In genomic region chr1:206608108-206608698, GRCh38 we compare ENCODE assay signal across 8 cellular contexts. TPM values are rescaled to one million over a fixed set of nuclear protein-coding genes. Genes with fewer than 3 reads are reported as not detected.
DNase-seq lines count a peak whose midpoint lies in the region; ATAC-seq and TF ChIP-seq lines count a peak whose summit lies in the region.

No MANE protein-coding gene starts in this region.

- DNase-seq in heart left ventricle (peak in 1 of 5 donors; percentile 32), cardiac septum (ENCODE audit: low spot score) (no peak), NCI-H69 (lab: John Stamatoyannopoulos, UW) (peak; percentile 44), fibroblast of gingiva (ENCODE audit: low read depth) (peak; percentile 23)
- peak; percentile 71 for DNase-seq in activated CD8-positive, alpha-beta memory T cell treated with anti-CD3 and anti-CD28 coated beads, Interleukin-2, amount 50 U/mL, for 48 hours
- peak; percentile 36 to 64 (median 55) for DNase-seq in stimulated activated CD4-positive, alpha-beta T cell treated with anti-CD3 and anti-CD28 coated beads, Interleukin-12 subunit alpha, Interleukin-12 subunit beta, amount 100 ng/mL, for 48 hours (ENCODE audit: low read depth in 2 of 3, low spot score in 1 of 3)

- H3K4me1 ChIP-seq in heart left ventricle, result peaks cover 0 to 13% (median 8%) of the 10 kb centered on the region in 12 donors

- H3K36me3 ChIP-seq in heart left ventricle, result peaks cover 0 to 78% (median 67%) of the 10 kb centered on the region in 9 donors

- whole genome bisulfite sequencing in heart left ventricle, 4 donors, result 74 to 82% (median 76%) methylated on average over 7 of the region's 7 CpGs

- H3K27ac ChIP-seq in heart left ventricle, result no peak overlapping the region

- intact Hi-C loops in heart left ventricle (cut with DNase I), result loop anchor here in 4 of 10 donors (5.0 to 10.0 kb wide), 3 partner anchors 304 to 374 kb away; partner anchors contain the start of gene FCAMR (in 1 of the 4)
- intact Hi-C loops in cardiac septum (cut with DNase I), result loop anchor here (2.0 kb wide), 1 partner anchor 305 kb away; no protein-coding TSS in a partner anchor

- peak; percentile 38 to 68 (median 56) for TF ChIP-seq CTCF in heart left ventricle (IDR thresholded peaks at IDR 0.05)

- no peaks in the 10 kb centered on the region for H3K9me3 ChIP-seq in heart left ventricle

- no peaks in the 10 kb centered on the region for H3K27me3 ChIP-seq in heart left ventricle

- no peak overlapping the region for H3K4me3 ChIP-seq in heart left ventricle

- no peak for TF ChIP-seq POLR2A in heart left ventricle (IDR thresholded peaks at IDR 0.05)

- no peak for ATAC-seq in heart left ventricle
- ATAC-seq in HG02885 (IDR thresholded peaks at IDR 0.05; ENCODE audit: poor library complexity, unreplicated experiment), result no peak
- ATAC-seq in GM18907 (IDR thresholded peaks at IDR 0.05; ENCODE audit: unreplicated experiment), result no peak

RNA-seq across cellular contexts. Expression of gene EIF2D, which starts 4.1 kb away (rescaled TPM):
- total RNA-seq in heart left ventricle (10 to 100 TPM; 21.6 to 37.5 (median 29.0) TPM), cardiac septum (27.8 TPM)
- polyA plus RNA-seq in heart left ventricle, result 10 to 100 TPM; 15.6 to 26.8 TPM

RNA-seq across cellular contexts. Expression of gene DYRK3, which starts 27.1 kb away (rescaled TPM):
- total RNA-seq in heart left ventricle, result 10 to 100 TPM; 11.2 to 32.5 (median 15.9) TPM
- 10 to 100 TPM in 1 of 2 donors, 1 to 10 TPM in 1; 6.5 to 26.0 TPM for polyA plus RNA-seq in heart left ventricle
- 11.3 TPM for total RNA-seq in cardiac septum
